13 cellular contexts compared by ENCODE assay signal in genomic region chr7:94178247-94178646, GRCh38.
DNase-seq lines count a peak whose midpoint lies in the region; ATAC-seq and TF ChIP-seq lines count a peak whose summit lies in the region.
"Had no signal": no experiment of that assay in that cellular context is flagged by ENCODE, and none has a peak within 500 bp of the region (broad histone marks: within the 10 kb centered on the region; RNA-seq: fewer than 3 reads in every experiment).

No MANE protein-coding gene starts in this region.

- H3K36me3 ChIP-seq in IMR-90 (ENCODE audit: control insufficient read depth, insufficient read depth, low read length) (no peaks in the 10 kb centered on the region), mesenchymal stem cell (ENCODE audit: control insufficient read depth in 1 of 2, insufficient read depth in 2 of 2, low read depth in 1 of 2, low read length in 2 of 2) (no peaks in the 10 kb centered on the region)
- H3K36me3 ChIP-seq in effector memory CD4-positive, alpha-beta T cell (ENCODE audit: control insufficient read depth, insufficient read depth, low read length) = no peaks in the 10 kb centered on the region
- H3K36me3 ChIP-seq: cardiac muscle cell had no signal

- ATAC-seq in GM18505 (IDR thresholded peaks at IDR 0.05; ENCODE audit: unreplicated experiment) = peak; percentile 92
- peak; percentile 91 for ATAC-seq in GM19455 (IDR thresholded peaks at IDR 0.05; ENCODE audit: unreplicated experiment)
- peak; percentile 95 for ATAC-seq in HG02938 (IDR thresholded peaks at IDR 0.05; ENCODE audit: unreplicated experiment)
- ATAC-seq in IMR-90 (ENCODE audit: low read depth) = no peak

- dilution Hi-C loops in IMR-90 (cut with HindIII; ENCODE audit: low sequenced_read_pairs, unreplicated experiment) = no loop called here

- peak overlapping the region in 1 of 2 experiments; percentile 6 for H2BK12ac ChIP-seq in mesenchymal stem cell (ENCODE audit: low read length in 2 of 2)

- H3K14ac ChIP-seq in IMR-90 (replicated peaks; ENCODE audit: low read depth, low read length) = 0 out of 2 replicates have a peak overlapping the region, but pooled peaks have one; percentile 58
- H3K14ac ChIP-seq in mesenchymal stem cell (ENCODE audit: low read length in 2 of 2) = no peak overlapping the region

- no peaks in the 10 kb centered on the region for H4K20me1 ChIP-seq in IMR-90 (ENCODE audit: insufficient read depth, low read length)

- no peak overlapping the region for H3K4me2 ChIP-seq in IMR-90 (ENCODE audit: low read depth, low read length)
- H3K4me2 ChIP-seq in mesenchymal stem cell (ENCODE audit: low read length, poor library complexity, severe bottlenecking) = no peak overlapping the region

- H3K4me3 ChIP-seq in IMR-90 (ENCODE audit: insufficient read depth, low read depth, low read length) = no peak overlapping the region
- no peak overlapping the region for H3K4me3 ChIP-seq in mesenchymal stem cell (ENCODE audit: insufficient read depth in 1 of 2, low read depth in 1 of 2, low read length in 2 of 2)
- H3K4me3 ChIP-seq in effector memory CD4-positive, alpha-beta T cell (ENCODE audit: insufficient read depth, low read depth, low read length, poor library complexity, severe bottlenecking) = no peak overlapping the region
- H3K4me3 ChIP-seq: cardiac muscle cell had no signal

- DNase-seq in IMR-90 (no peak), mesenchymal stem cell (no peak), NCI-H748 treated with DMSO at 0.1 percent for 48 hours (lab: John Stamatoyannopoulos, UW) (no peak), NCI-H2227 (lab: John Stamatoyannopoulos, UW; ENCODE audit: unreplicated experiment) (no peak)
- DNase-seq in effector memory CD4-positive, alpha-beta T cell = no peak
- DNase-seq: activated T-cell treated with anti-CD3 and anti-CD28 coated beads, Interleukin-2, amount 50 U/mL, for 48 hours; CD4-positive, alpha-beta memory T cell; Karpas-422; NCI-H774 had no signal

- H3K27me3 ChIP-seq in IMR-90 (ENCODE audit: control insufficient read depth, insufficient read depth, low read length) = no peaks in the 10 kb centered on the region
- no peaks in the 10 kb centered on the region for H3K27me3 ChIP-seq in mesenchymal stem cell (ENCODE audit: control insufficient read depth in 1 of 2, insufficient read depth in 1 of 2, low read length in 2 of 2)
- H3K27me3 ChIP-seq in effector memory CD4-positive, alpha-beta T cell (replicated peaks; ENCODE audit: control insufficient read depth, insufficient read depth, low read length, poor library complexity, severe bottlenecking) = no peaks in the 10 kb centered on the region
- H3K27me3 ChIP-seq: cardiac muscle cell had no signal

- no peak overlapping the region for H4K91ac ChIP-seq in IMR-90 (ENCODE audit: insufficient read depth, low read depth, low read length)
- H4K91ac ChIP-seq in mesenchymal stem cell (ENCODE audit: low read length) = no peak overlapping the region

- H3K4me1 ChIP-seq in IMR-90 (ENCODE audit: control insufficient read depth, insufficient read depth, low read length) = peaks cover 6% of the 10 kb centered on the region; the same call in 1 of the 2 replicates
- no peaks in the 10 kb centered on the region for H3K4me1 ChIP-seq in mesenchymal stem cell (ENCODE audit: control insufficient read depth, insufficient read depth, low read depth, low read length)
- no peaks in the 10 kb centered on the region for H3K4me1 ChIP-seq in effector memory CD4-positive, alpha-beta T cell (ENCODE audit: control insufficient read depth, insufficient read depth, low read length, poor library complexity, severe bottlenecking)

- H3K27ac ChIP-seq in IMR-90 (ENCODE audit: insufficient read depth, low read length) (no peak overlapping the region), mesenchymal stem cell (ENCODE audit: low read length, poor library complexity, severe bottlenecking) (no peak overlapping the region)
- H3K27ac ChIP-seq in effector memory CD4-positive, alpha-beta T cell (ENCODE audit: insufficient read depth, low read length, poor library complexity, severe bottlenecking) = no peak overlapping the region
- H3K27ac ChIP-seq: cardiac muscle cell had no signal

- no peaks in the 10 kb centered on the region for H3K9me3 ChIP-seq in IMR-90 (ENCODE audit: control insufficient read depth, insufficient read depth, low read length)
- H3K9me3 ChIP-seq in mesenchymal stem cell (ENCODE audit: control insufficient read depth, low read length) = no peaks in the 10 kb centered on the region
- H3K9me3 ChIP-seq in effector memory CD4-positive, alpha-beta T cell (ENCODE audit: control insufficient read depth, low read length) = no peaks in the 10 kb centered on the region

- intact Hi-C loops in IMR-90 (cut with micrococcal nuclease) = no loop called here

- H3K23ac ChIP-seq in IMR-90 (ENCODE audit: low read depth, low read length) (no peak overlapping the region), mesenchymal stem cell (ENCODE audit: low read length in 2 of 2) (no peak overlapping the region)

- no peak overlapping the region for H2BK5ac ChIP-seq in IMR-90 (ENCODE audit: low read depth, low read length, poor library complexity, severe bottlenecking)
- H2BK5ac ChIP-seq in mesenchymal stem cell (ENCODE audit: low read depth, low read length, poor library complexity, severe bottlenecking) = no peak overlapping the region

- no peak overlapping the region for H2AK9ac ChIP-seq in IMR-90 (replicated peaks; ENCODE audit: low read depth, low read length, poor library complexity)

- no peak for TF ChIP-seq RAD21 in IMR-90 (IDR thresholded peaks at IDR 0.05; ENCODE audit: low read length)

- H3K9ac ChIP-seq in IMR-90 (ENCODE audit: low read depth, low read length) (no peak overlapping the region), mesenchymal stem cell (ENCODE audit: low read length) (no peak overlapping the region)

- peak overlapping the region; percentile 12; the same call in 1 of the 2 replicates for H4K5ac ChIP-seq in IMR-90 (ENCODE audit: low read depth, low read length)

- no peak overlapping the region for H3K56ac ChIP-seq in IMR-90 (ENCODE audit: extremely low read depth, insufficient read depth, low read length)

- H4K8ac ChIP-seq in IMR-90 (ENCODE audit: low read depth in 2 of 2, low read length in 2 of 2) = no peak overlapping the region
- no peak overlapping the region for H4K8ac ChIP-seq in mesenchymal stem cell (ENCODE audit: low read length)

- H2BK120ac ChIP-seq in IMR-90 (ENCODE audit: low read depth, low read length) (peak overlapping the region; percentile 37; the same call in 1 of the 2 replicates), mesenchymal stem cell (ENCODE audit: low read depth, low read length) (no peak overlapping the region)

- TF ChIP-seq CTCF in IMR-90 (conservative IDR thresholded peaks at IDR 0.05; ENCODE audit: low read depth, low read length) = no peak

- no CpG with 5 or more reads among the region's 3 CpGs for WGBS in IMR-90 (ENCODE audit: extremely low coverage in 2 of 2, insufficient read length in 1 of 2), 2 experiments
- WGBS in mesenchymal stem cell = 93% methylated on average over 2 of the region's 3 CpGs

- TF ChIP-seq POLR2A in GM18505 (IDR thresholded peaks at IDR 0.05; ENCODE audit: borderline replicate concordance, extremely low read depth, insufficient read depth, insufficient read length) (no peak), IMR-90 (IDR thresholded peaks at IDR 0.05; ENCODE audit: low read depth, low read length) (no peak)

- in situ Hi-C loops in IMR-90 (cut with MboI; ENCODE audit: low sequenced_read_pairs) = no loop called here

- peaks cover 7% of the 10 kb centered on the region for H3K9me1 ChIP-seq in IMR-90 (ENCODE audit: insufficient read depth, low read length)

- H2AFZ ChIP-seq in IMR-90 (replicated peaks; ENCODE audit: low read length, poor library complexity) (no peak overlapping the region), mesenchymal stem cell (ENCODE audit: low read depth, low read length) (no peak overlapping the region)

- CTCF ChIA-PET in IMR-90 (lab: Yijun Ruan, JAX) = no interaction called here

- POLR2A ChIA-PET in IMR-90 (lab: Charles Lee; ENCODE audit: unreplicated experiment) = no interaction called here

- H3K4ac ChIP-seq in IMR-90 (ENCODE audit: low read depth, low read length) (peak overlapping the region; percentile 13; the same call in 1 of the 2 replicates), mesenchymal stem cell (ENCODE audit: low read depth in 1 of 2, low read length in 2 of 2) (peak overlapping the region in 1 of 2 experiments; percentile 53)

- no peaks in the 10 kb centered on the region for H3K79me1 ChIP-seq in IMR-90 (ENCODE audit: low read depth in 1 of 2, low read length in 2 of 2)
- no peaks in the 10 kb centered on the region for H3K79me1 ChIP-seq in mesenchymal stem cell (replicated peaks; ENCODE audit: low read length, poor library complexity, severe bottlenecking)

- H2BK15ac ChIP-seq in IMR-90 (ENCODE audit: low read depth, low read length) = peak overlapping the region; percentile 53; the same call in 2 of the 3 replicates
- H2BK15ac ChIP-seq in mesenchymal stem cell (ENCODE audit: low read depth, poor library complexity, severe bottlenecking) = no peak overlapping the region

- H2AK5ac ChIP-seq in IMR-90 (ENCODE audit: low read depth, low read length) (no peak overlapping the region), mesenchymal stem cell (ENCODE audit: low read length, severe bottlenecking) (no peak overlapping the region)

- H2BK20ac ChIP-seq in IMR-90 (ENCODE audit: low read depth, low read length) = peak overlapping the region; percentile 66

- peak overlapping the region; percentile 43; the same call in 1 of the 2 replicates for H3K18ac ChIP-seq in IMR-90 (ENCODE audit: low read depth, low read length)
- H3K18ac ChIP-seq in mesenchymal stem cell (ENCODE audit: low read depth in 1 of 2, low read length in 2 of 2) = peak overlapping the region in 1 of 2 experiments; percentile 44

- BruUV-seq in IMR-90 (replicated peaks; lab: Mats Ljungman, UMichigan) = no TSS peak

TF ChIP-seq in IMR-90, 13 proteins besides CTCF, POLR2A, EP300 and RAD21 (continues in another document):
- TF ChIP-seq MAZ (IDR thresholded peaks at IDR 0.05; ENCODE audit: borderline replicate concordance, low read depth, low read length) (no peak), CEBPB (IDR thresholded peaks at IDR 0.05; ENCODE audit: low read depth, low read length) (no peak), NFE2L2 (IDR thresholded peaks at IDR 0.05; ENCODE audit: low read depth, low read length) (no peak), ELK1 (IDR thresholded peaks at IDR 0.05; ENCODE audit: borderline replicate concordance, low read depth, low read length) (no peak), CHD1 (IDR thresholded peaks at IDR 0.05; ENCODE audit: low read depth, low read length) (no peak), MXI1 (IDR thresholded peaks at IDR 0.05; ENCODE audit: borderline replicate concordance, low read depth, low read length) (no peak)
